Comparison of ENCODE assay signal across 13 cellular contexts in genomic region chr7:139658919-139659675, GRCh38.
DNase-seq lines count a peak whose midpoint lies in the region; ATAC-seq, FAIRE-seq and TF ChIP-seq lines count a peak whose summit lies in the region.
"Had no signal": no experiment of that assay in that cellular context is flagged by ENCODE, and none has a peak within 500 bp of the region (broad histone marks: within the 10 kb centered on the region; RNA-seq: fewer than 3 reads in every experiment).

No MANE protein-coding gene starts in this region.

- peaks cover 74% of the 10 kb centered on the region for H4K20me1 ChIP-seq in smooth muscle cell (ENCODE audit: low read depth)

- peaks cover 17% of the 10 kb centered on the region for H3K36me3 Mint-ChIP-seq in natural killer cell treated with Interleukin-12 subunit alpha and Interleukin-12 subunit beta and Interleukin-15 and Interleukin-18, amount 100 ng/mL, for 72 hours
- peaks cover 22% of the 10 kb centered on the region for H3K36me3 Mint-ChIP-seq in type B pancreatic cell

- no peaks in the 10 kb centered on the region for H3F3A ChIP-seq in smooth muscle cell (ENCODE audit: low read depth)

- peak overlapping the region; percentile 46 to 68 for H3K27ac Mint-ChIP-seq in natural killer cell treated with Interleukin-12 subunit alpha and Interleukin-12 subunit beta and Interleukin-15 and Interleukin-18, amount 100 ng/mL, for 72 hours
- H3K27ac Mint-ChIP-seq in type B pancreatic cell: peak overlapping the region; percentile 88

- no peaks in the 10 kb centered on the region for H3K27me3 Mint-ChIP-seq in natural killer cell treated with Interleukin-12 subunit alpha and Interleukin-12 subunit beta and Interleukin-15 and Interleukin-18, amount 100 ng/mL, for 72 hours
- no peaks in the 10 kb centered on the region for H3K27me3 Mint-ChIP-seq in type B pancreatic cell

- H3K27me3 ChIP-seq in left ventricle myocardium inferior (ENCODE audit: low read depth) (no peaks in the 10 kb centered on the region), right cardiac atrium (ENCODE audit: control insufficient read depth, insufficient read depth) (no peaks in the 10 kb centered on the region), suprapubic skin (no peaks in the 10 kb centered on the region), smooth muscle cell (ENCODE audit: low read depth) (no peaks in the 10 kb centered on the region)
- H3K27me3 ChIP-seq: uterus had no signal

- 61% methylated on average over 14 of the region's 14 CpGs for WGBS in right cardiac atrium
- 78% methylated on average over 14 of the region's 14 CpGs for WGBS in suprapubic skin
- WGBS in smooth muscle cell (ENCODE audit: low lambda C conversion rate): 84% methylated on average over 14 of the region's 14 CpGs

- H2AFZ ChIP-seq in smooth muscle cell (ENCODE audit: low read depth): no peak overlapping the region
- H2AFZ ChIP-seq: PC-9 had no signal

- intact Hi-C loops in left ventricle myocardium inferior (cut with micrococcal nuclease) (no loop called here), cardiac septum (cut with DNase I) (loop anchor here (5.0 kb wide), 1 partner anchor 78 kb away; no protein-coding TSS in a partner anchor), right cardiac atrium (cut with DNase I) (loop anchor here in 1 of 4 donors (5.0 kb wide), 1 partner anchor 118 kb away; the partner anchor contains the start of gene HIPK2)

- TF ChIP-seq POLR2A in suprapubic skin (IDR thresholded peaks at IDR 0.05): no peak

- peaks cover 100% of the 10 kb centered on the region for H3K4me1 ChIP-seq in left ventricle myocardium inferior
- H3K4me1 ChIP-seq in right cardiac atrium (ENCODE audit: control insufficient read depth, insufficient read depth, low read length): peaks cover 50% of the 10 kb centered on the region
- H3K4me1 ChIP-seq in suprapubic skin: peaks cover 26% of the 10 kb centered on the region
- peaks cover 4% of the 10 kb centered on the region for H3K4me1 ChIP-seq in smooth muscle cell (ENCODE audit: low read depth)

- H3K27ac ChIP-seq in left ventricle myocardium inferior (replicated peaks) (peak overlapping the region; percentile 83), right cardiac atrium (ENCODE audit: low read length) (peak overlapping the region; percentile 69), suprapubic skin (no peak overlapping the region), smooth muscle cell (ENCODE audit: low read depth) (no peak overlapping the region)
- H3K27ac ChIP-seq: PC-9 had no signal

- peaks cover 83% of the 10 kb centered on the region in 2 donors for H3K4me1 Mint-ChIP-seq in natural killer cell treated with Interleukin-12 subunit alpha and Interleukin-12 subunit beta and Interleukin-15 and Interleukin-18, amount 100 ng/mL, for 72 hours (ENCODE audit: low read depth in 2 of 2)
- peaks cover 77% of the 10 kb centered on the region for H3K4me1 Mint-ChIP-seq in type B pancreatic cell (ENCODE audit: unreplicated experiment)

- no peak for ATAC-seq in right cardiac atrium
- ATAC-seq in natural killer cell treated with Interleukin-12 subunit alpha and Interleukin-12 subunit beta and Interleukin-15 and Interleukin-18, amount 100 ng/mL, for 72 hours: no peak

- H3K9me3 ChIP-seq in left ventricle myocardium inferior (replicated peaks): no peaks in the 10 kb centered on the region
- H3K9me3 ChIP-seq in right cardiac atrium (ENCODE audit: control insufficient read depth, low read length): no peaks in the 10 kb centered on the region
- H3K9me3 ChIP-seq in suprapubic skin: no peaks in the 10 kb centered on the region
- no peaks in the 10 kb centered on the region for H3K9me3 ChIP-seq in smooth muscle cell (replicated peaks; ENCODE audit: low read depth)
- H3K9me3 ChIP-seq: uterus had no signal

- no peaks in the 10 kb centered on the region for H3K79me2 ChIP-seq in smooth muscle cell (ENCODE audit: low read depth)

- H3K9ac ChIP-seq in smooth muscle cell (ENCODE audit: low read depth): no peak overlapping the region

- no peak overlapping the region for H3K4me2 ChIP-seq in smooth muscle cell
- H3K4me2 ChIP-seq: PC-9 had no signal

- no peak overlapping the region for H3K4me3 ChIP-seq in left ventricle myocardium inferior
- H3K4me3 ChIP-seq in right cardiac atrium (ENCODE audit: low read length): no peak overlapping the region
- no peak overlapping the region for H3K4me3 ChIP-seq in suprapubic skin
- no peak overlapping the region for H3K4me3 ChIP-seq in smooth muscle cell
- H3K4me3 ChIP-seq: PC-9, uterus had no signal

- no peak for FAIRE-seq in urothelium cell line (lab: Jason Lieb, UNC)

- TF ChIP-seq CTCF in left ventricle myocardium inferior (IDR thresholded peaks at IDR 0.05; ENCODE audit: borderline replicate concordance) (no peak), type B pancreatic cell (conservative IDR thresholded peaks at IDR 0.05) (no peak), suprapubic skin (IDR thresholded peaks at IDR 0.05) (no peak), smooth muscle cell (IDR thresholded peaks at IDR 0.05; ENCODE audit: borderline replicate concordance, insufficient read depth, poor library complexity, severe bottlenecking) (no peak)

- no peak for TF ChIP-seq EP300 in suprapubic skin (IDR thresholded peaks at IDR 0.05)

- no peak overlapping the region for H3K4me3 Mint-ChIP-seq in natural killer cell treated with Interleukin-12 subunit alpha and Interleukin-12 subunit beta and Interleukin-15 and Interleukin-18, amount 100 ng/mL, for 72 hours
- peak overlapping the region; percentile 29 for H3K4me3 Mint-ChIP-seq in type B pancreatic cell

- DNase-seq in left ventricle myocardium inferior (no peak), cardiac septum (ENCODE audit: low spot score) (no peak), right cardiac atrium (no peak), type B pancreatic cell (ENCODE audit: extremely low spot score, unreplicated experiment) (no peak), suprapubic skin (ENCODE audit: low spot score in 2 of 2) (no peak), smooth muscle cell (lab: John Stamatoyannopoulos, UW; ENCODE audit: unreplicated experiment) (no peak), urothelium cell line (ENCODE audit: low spot score) (no peak)
- no peak for DNase-seq in natural killer cell treated with Interleukin-12 subunit alpha and Interleukin-12 subunit beta and Interleukin-15 and Interleukin-18, amount 100 ng/mL, for 72 hours (ENCODE audit: low spot score)
- DNase-seq: cerebellar nuclear complex, MV-4-11, PC-9, T-helper 2 cell, uterus had no signal

- H3K36me3 ChIP-seq in left ventricle myocardium inferior (no peaks in the 10 kb centered on the region), suprapubic skin (no peaks in the 10 kb centered on the region), smooth muscle cell (ENCODE audit: low read depth) (no peaks in the 10 kb centered on the region)
- H3K36me3 ChIP-seq: uterus had no signal

- H3K9me3 Mint-ChIP-seq in natural killer cell treated with Interleukin-12 subunit alpha and Interleukin-12 subunit beta and Interleukin-15 and Interleukin-18, amount 100 ng/mL, for 72 hours: peaks cover 5% of the 10 kb centered on the region
- H3K9me3 Mint-ChIP-seq in type B pancreatic cell: no peaks in the 10 kb centered on the region

Comparison
In these comparisons a context has a peak if more than half of its experiments do, and no peak if none do; other contexts are left out.
1. H3K27ac ChIP-seq: peak in left ventricle myocardium inferior (single experiment) and right cardiac atrium (single experiment); none in suprapubic skin (single experiment) and smooth muscle cell (single experiment).